1 cellular context compared by ENCODE assay signal in genomic region chr17:50768348-50768761, GRCh38.
A peak's percentile ranks its signal among the peaks of the same experiment; 100 is the strongest.
TF ChIP-seq lines count a peak whose summit lies in the region.

No MANE protein-coding gene starts in this region.

TF ChIP-seq in HepG2, 621 proteins besides CTCF, POLR2A, EP300 and RAD21 (continued from another document):
- peak; percentile 31; the same call in 1 of the 2 replicates for TF ChIP-seq PHF21A (CRISPR knock-in tag; IDR thresholded peaks at IDR 0.05)
- TF ChIP-seq HINFP (CRISPR knock-in tag; IDR thresholded peaks at IDR 0.05; ENCODE audit: low read depth): no peak
- peak; percentile 50; the same call in 1 of the 2 replicates for TF ChIP-seq HIC2 (CRISPR knock-in tag; IDR thresholded peaks at IDR 0.05; ENCODE audit: low read depth)
- TF ChIP-seq ZMYM3 (CRISPR knock-in tag; IDR thresholded peaks at IDR 0.05): peak; percentile 17; the same call in 1 of the 2 replicates
- peak; percentile 60; the same call in 1 of the 2 replicates for TF ChIP-seq SP4 (CRISPR knock-in tag; IDR thresholded peaks at IDR 0.05)
- TF ChIP-seq ZSCAN21 (CRISPR knock-in tag; IDR thresholded peaks at IDR 0.05; ENCODE audit: borderline replicate concordance): no peak
- no peak for TF ChIP-seq ZNF367 (CRISPR knock-in tag; IDR thresholded peaks at IDR 0.05; ENCODE audit: borderline replicate concordance)
- TF ChIP-seq PHB2 (IDR thresholded peaks at IDR 0.05; ENCODE audit: partially characterized antibody): no peak
- TF ChIP-seq TEAD3 (CRISPR knock-in tag; optimal IDR thresholded peaks at IDR 0.05; ENCODE audit: borderline replicate concordance): peak; percentile 62
- TF ChIP-seq THYN1 (CRISPR knock-in tag; IDR thresholded peaks at IDR 0.05; ENCODE audit: borderline replicate concordance, low read depth): no peak
- 0 out of 2 replicates have a peak, but pooled peaks have one; percentile 36 for TF ChIP-seq ZZZ3 (CRISPR knock-in tag; IDR thresholded peaks at IDR 0.05; ENCODE audit: borderline replicate concordance)
- no peak for TF ChIP-seq HNRNPUL1 (IDR thresholded peaks at IDR 0.05; ENCODE audit: low read depth, low read length)
- TF ChIP-seq FOXP1 (IDR thresholded peaks at IDR 0.05): no peak
- TF ChIP-seq FOXP1 (CRISPR knock-in tag; IDR thresholded peaks at IDR 0.05): no peak
- peak; percentile 40; the same call in 1 of the 2 replicates for TF ChIP-seq ZNF362 (CRISPR knock-in tag; IDR thresholded peaks at IDR 0.05; ENCODE audit: borderline replicate concordance)
- TF ChIP-seq FOXO4 (CRISPR knock-in tag; conservative IDR thresholded peaks at IDR 0.05): 0 out of 2 replicates have a peak, but pooled peaks have one; percentile 76
- TF ChIP-seq ELF1 (CRISPR knock-in tag; IDR thresholded peaks at IDR 0.05): peak; percentile 75
- no peak for TF ChIP-seq NFE2 (CRISPR knock-in tag; IDR thresholded peaks at IDR 0.05)
- TF ChIP-seq NONO (IDR thresholded peaks at IDR 0.05): no peak
- no peak for TF ChIP-seq NONO (CRISPR knock-in tag; conservative IDR thresholded peaks at IDR 0.05)
- TF ChIP-seq HDAC1 (CRISPR knock-in tag; IDR thresholded peaks at IDR 0.05): peak; percentile 38; the same call in 1 of the 2 replicates
- TF ChIP-seq ZNF18 (CRISPR knock-in tag; IDR thresholded peaks at IDR 0.05; ENCODE audit: insufficient replicate concordance): no peak
- no peak for TF ChIP-seq ZNF670 (CRISPR knock-in tag; IDR thresholded peaks at IDR 0.05; ENCODE audit: borderline replicate concordance)
- TF ChIP-seq SOX6 (IDR thresholded peaks at IDR 0.05): no peak
- TF ChIP-seq SOX6 (CRISPR knock-in tag; IDR thresholded peaks at IDR 0.05): peak; percentile 38; the same call in 1 of the 2 replicates
- TF ChIP-seq MLXIP (CRISPR knock-in tag; IDR thresholded peaks at IDR 0.05; ENCODE audit: borderline replicate concordance): no peak
- no peak for TF ChIP-seq ZNF407 (CRISPR knock-in tag; IDR thresholded peaks at IDR 0.05; ENCODE audit: not compliant biosample characterization)
